Comparison of ENCODE assay signal across 2 cellular contexts in genomic region chr17:40862985-40863733, GRCh38.
TF ChIP-seq lines count a peak whose summit lies in the region.

No MANE protein-coding gene starts in this region.

TF ChIP-seq in SK-N-SH, 30 proteins besides CTCF, POLR2A, EP300 and RAD21 (continued from another document):
- no peak for TF ChIP-seq MXI1 (IDR thresholded peaks at IDR 0.05; ENCODE audit: low read depth, low read length)
- no peak for TF ChIP-seq FOSL2 (IDR thresholded peaks at IDR 0.05; ENCODE audit: borderline replicate concordance, low read depth)
- TF ChIP-seq FOXJ3 (CRISPR knock-in tag; IDR thresholded peaks at IDR 0.05): no peak
- TF ChIP-seq USF2 (IDR thresholded peaks at IDR 0.05; ENCODE audit: borderline replicate concordance, low read depth, low read length): no peak
- TF ChIP-seq ELF1 (IDR thresholded peaks at IDR 0.05): no peak
- TF ChIP-seq SMC3 (IDR thresholded peaks at IDR 0.05; ENCODE audit: low read depth, low read length): no peak
- no peak for TF ChIP-seq CHD2 (IDR thresholded peaks at IDR 0.05; ENCODE audit: low read length, partially characterized antibody)
- no peak for TF ChIP-seq JUND (IDR thresholded peaks at IDR 0.05)
- no peak for TF ChIP-seq MEF2A (IDR thresholded peaks at IDR 0.05; ENCODE audit: borderline replicate concordance, low read depth)
- no peak for TF ChIP-seq IRF3 (IDR thresholded peaks at IDR 0.05; ENCODE audit: low read depth, low read length)

TF ChIP-seq in SK-N-SH treated with all-trans-retinoic acid at 6 μM for 48 hours, 23 proteins besides CTCF, POLR2A, EP300 and RAD21:
- no peak for TF ChIP-seq CSRNP3 (CRISPR knock-in tag; IDR thresholded peaks at IDR 0.05)
- TF ChIP-seq ARNTL (CRISPR knock-in tag; IDR thresholded peaks at IDR 0.05; ENCODE audit: borderline replicate concordance, low read depth): no peak
- no peak for TF ChIP-seq PATZ1 (CRISPR knock-in tag; IDR thresholded peaks at IDR 0.05; ENCODE audit: borderline replicate concordance)
- no peak for TF ChIP-seq RARB (CRISPR knock-in tag; IDR thresholded peaks at IDR 0.05)
- TF ChIP-seq PPARA (CRISPR knock-in tag; IDR thresholded peaks at IDR 0.05; ENCODE audit: borderline replicate concordance): no peak
TF ChIP-seq in SK-N-SH treated with all-trans-retinoic acid at 6 μM for 48 hours: peak in this region for 0.
